8 cellular contexts compared by ENCODE assay signal in genomic region chr13:41458187-41458938, GRCh38. TPM values are rescaled to one million over a fixed set of nuclear protein-coding genes. Genes with fewer than 3 reads are reported as not detected.
DNase-seq lines count a peak whose midpoint lies in the region; ATAC-seq and TF ChIP-seq lines count a peak whose summit lies in the region.

No MANE protein-coding gene starts in this region.

- no peaks in the 10 kb centered on the region for H3K27me3 ChIP-seq in CD4-positive, CD25-positive, alpha-beta regulatory T cell (ENCODE audit: control insufficient read depth, insufficient read depth, low read length)
- peaks cover 57% of the 10 kb centered on the region for H3K27me3 ChIP-seq in left ventricle myocardium inferior (ENCODE audit: low read depth)

- H3K27ac ChIP-seq in CD4-positive, CD25-positive, alpha-beta regulatory T cell (ENCODE audit: insufficient read depth, low read length, poor library complexity, severe bottlenecking): peak overlapping the region; percentile 94
- H3K27ac ChIP-seq in left ventricle myocardium inferior (replicated peaks): peak overlapping the region; percentile 79

- H3K4me3 Mint-ChIP-seq in CD4-positive, CD25-positive, alpha-beta regulatory T cell: peak overlapping the region; percentile 96 to 99 (median 98)

- peaks cover 0 to 2% (median 0%) of the 10 kb centered on the region in 7 donors for H3K9me3 Mint-ChIP-seq in CD4-positive, CD25-positive, alpha-beta regulatory T cell
- H3K9me3 Mint-ChIP-seq in activated naive CD4-positive, alpha-beta T cell treated with anti-CD3 and anti-CD28 coated beads, Interleukin-2, amount 50 U/mL, for 72 hours: no peaks in the 10 kb centered on the region

- peak overlapping the region; percentile 94 for H3K4me3 ChIP-seq in CD4-positive, CD25-positive, alpha-beta regulatory T cell (ENCODE audit: low read depth, low read length)
- H3K4me3 ChIP-seq in left ventricle myocardium inferior: peak overlapping the region; percentile 72

- H3K9me3 ChIP-seq in CD4-positive, CD25-positive, alpha-beta regulatory T cell (ENCODE audit: control insufficient read depth in 2 of 2, low read length in 2 of 2): no peaks in the 10 kb centered on the region
- H3K9me3 ChIP-seq in left ventricle myocardium inferior (replicated peaks): no peaks in the 10 kb centered on the region

- H3K4me1 ChIP-seq in CD4-positive, CD25-positive, alpha-beta regulatory T cell (ENCODE audit: control insufficient read depth, insufficient read depth, low read length, poor library complexity, severe bottlenecking): peaks cover 48% of the 10 kb centered on the region
- peaks cover 39% of the 10 kb centered on the region for H3K4me1 ChIP-seq in left ventricle myocardium inferior

- intact Hi-C loops in left ventricle myocardium inferior (cut with micrococcal nuclease) (no loop called here), posterior cingulate gyrus (cut with DNase I) (loop anchor here (2.0 to 10.0 kb wide), 3 partner anchors 104 to 586 kb away; partner anchors contain the start of gene DGKH)

- H3K36me3 ChIP-seq in CD4-positive, CD25-positive, alpha-beta regulatory T cell (ENCODE audit: control insufficient read depth, insufficient read depth, low read length): peaks cover 28% of the 10 kb centered on the region
- peaks cover 24% of the 10 kb centered on the region for H3K36me3 ChIP-seq in left ventricle myocardium inferior

- H3K4me1 Mint-ChIP-seq in CD4-positive, CD25-positive, alpha-beta regulatory T cell: peaks cover 28 to 52% (median 38%) of the 10 kb centered on the region in 4 donors

- DNase-seq in CD4-positive, CD25-positive, alpha-beta regulatory T cell: peak in 2 of 3 donors; percentile 63 to 74
- DNase-seq in NOMO-1 treated with DMSO at 0.1 percent for 48 hours (lab: John Stamatoyannopoulos, UW; ENCODE audit: unreplicated experiment) (peak; percentile 31), left ventricle myocardium inferior (peak; percentile 26), posterior cingulate gyrus (peak in 8 of 10 donors; percentile 30 to 94 (median 58)), SHP77 (lab: John Stamatoyannopoulos, UW) (no peak), NCI-H2171 treated with DMSO at 0.1 percent for 48 hours (lab: John Stamatoyannopoulos, UW) (no peak)
- peak; percentile 55 to 73 for DNase-seq in activated naive CD4-positive, alpha-beta T cell treated with anti-CD3 and anti-CD28 coated beads, Interleukin-2, amount 50 U/mL, for 72 hours (ENCODE audit: low spot score in 2 of 2)

- TF ChIP-seq CTCF in left ventricle myocardium inferior (IDR thresholded peaks at IDR 0.05; ENCODE audit: borderline replicate concordance): no peak

- H3K36me3 Mint-ChIP-seq in CD4-positive, CD25-positive, alpha-beta regulatory T cell: peaks cover 39% of the 10 kb centered on the region
- H3K36me3 Mint-ChIP-seq in activated naive CD4-positive, alpha-beta T cell treated with anti-CD3 and anti-CD28 coated beads, Interleukin-2, amount 50 U/mL, for 72 hours: peaks cover 35 to 45% of the 10 kb centered on the region in 2 donors

- H3K27me3 Mint-ChIP-seq in CD4-positive, CD25-positive, alpha-beta regulatory T cell: peaks cover 10% of the 10 kb centered on the region

- peak; percentile 9 to 17 for ATAC-seq in CD4-positive, CD25-positive, alpha-beta regulatory T cell (ENCODE audit: low read depth in 2 of 2)
- peak; percentile 22 for ATAC-seq in GM21723 (IDR thresholded peaks at IDR 0.05; ENCODE audit: unreplicated experiment)
- peak; percentile 0 to 18 for ATAC-seq in activated naive CD4-positive, alpha-beta T cell treated with anti-CD3 and anti-CD28 coated beads, Interleukin-2, amount 50 U/mL, for 72 hours

- peak overlapping the region; percentile 96 to 99 (median 97) for H3K27ac Mint-ChIP-seq in CD4-positive, CD25-positive, alpha-beta regulatory T cell
- peak overlapping the region; percentile 96 to 100 for H3K27ac Mint-ChIP-seq in activated naive CD4-positive, alpha-beta T cell treated with anti-CD3 and anti-CD28 coated beads, Interleukin-2, amount 50 U/mL, for 72 hours

RNA-seq across cellular contexts. Expression of gene RGCC, which starts 1.0 kb away (rescaled TPM):
- 370 TPM for total RNA-seq in CD4-positive, CD25-positive, alpha-beta regulatory T cell
- polyA plus RNA-seq in CD4-positive, CD25-positive, alpha-beta regulatory T cell: 100 to 1,000 TPM; 101 to 179 (median 128) TPM
- total RNA-seq in activated naive CD4-positive, alpha-beta T cell treated with anti-CD3 and anti-CD28 coated beads, Interleukin-2, amount 50 U/mL, for 72 hours: 100 to 1,000 TPM in 1 of 2 donors, 10 to 100 TPM in 1; 76.0 to 216 TPM
- total RNA-seq in left ventricle myocardium inferior: 45.8 TPM

Comparison
In these comparisons a context has a peak if more than half of its experiments do, and no peak if none do; other contexts are left out.
1. DNase-seq: peak in CD4-positive, CD25-positive, alpha-beta regulatory T cell (2 of 3), NOMO-1 treated with DMSO at 0.1 percent for 48 hours (single experiment), activated naive CD4-positive, alpha-beta T cell treated with anti-CD3 and anti-CD28 coated beads, Interleukin-2, amount 50 U/mL, for 72 hours (2 of 2), left ventricle myocardium inferior (single experiment) and posterior cingulate gyrus (8 of 10); none in SHP77 (0 of 2) and NCI-H2171 treated with DMSO at 0.1 percent for 48 hours (single experiment).
2. Peak in every context shown above with its lines, with median percentiles within 50 percentile points of each other: ATAC-seq.